9 cellular contexts compared by ENCODE assay signal in genomic region chr10:64733980-64734379, GRCh38.
DNase-seq lines count a peak whose midpoint lies in the region; ATAC-seq and TF ChIP-seq lines count a peak whose summit lies in the region.
"Had no signal": no experiment of that assay in that cellular context is flagged by ENCODE, and none has a peak within 500 bp of the region (broad histone marks: within the 10 kb centered on the region; RNA-seq: fewer than 3 reads in every experiment).

No MANE protein-coding gene starts in this region.

- TF ChIP-seq POLR2A in prostate gland (IDR thresholded peaks at IDR 0.05), result no peak

- H3K4me1 ChIP-seq in prostate gland (replicated peaks), result no peaks in the 10 kb centered on the region

- H3K9me3 ChIP-seq in prostate gland, result no peaks in the 10 kb centered on the region

- in situ Hi-C loops in SK-MEL-5 (cut with HindIII; ENCODE audit: low pct_unique_long_range_greater_than_20kb, low sequenced_read_pairs), result no loop called here

- no peaks in the 10 kb centered on the region for H3K36me3 ChIP-seq in prostate gland

- no peak for TF ChIP-seq CTCF in prostate gland (IDR thresholded peaks at IDR 0.05)

- H3K27me3 ChIP-seq in prostate gland (replicated peaks; ENCODE audit: insufficient read depth), result no peaks in the 10 kb centered on the region

- peak; percentile 9 for DNase-seq in D341Med (ENCODE audit: low spot score)
- peak; percentile 37 for DNase-seq in SK-MEL-5 (ENCODE audit: low read depth, low spot score)
- DNase-seq in left colon, result peak in 1 of 2 donors; percentile 15
- no peak for DNase-seq in prostate gland (ENCODE audit: low spot score)
- DNase-seq in stimulated activated CD4-positive, alpha-beta T cell treated with anti-CD3 and anti-CD28 coated beads, Interleukin-12 subunit alpha, Interleukin-12 subunit beta, amount 100 ng/mL, for 4 hours, result no peak
- DNase-seq in HK-2 (ENCODE audit: unreplicated experiment), result no peak
- DNase-seq: T1000 had no signal

- no peak overlapping the region for H3K27ac ChIP-seq in prostate gland

- H3K4me3 ChIP-seq in prostate gland, result no peak overlapping the region

- ATAC-seq in HG03175 (IDR thresholded peaks at IDR 0.05; ENCODE audit: unreplicated experiment) (peak; percentile 42), left colon (peak; percentile 62), GM19351 (IDR thresholded peaks at IDR 0.05; ENCODE audit: unreplicated experiment) (no peak)

- intact Hi-C loops in left colon (cut with DNase I, micrococcal nuclease) (no loop called here), prostate gland (cut with DNase I) (no loop called here)

Comparison
In these comparisons a context has a peak if more than half of its experiments do, and no peak if none do; other contexts are left out.
1. DNase-seq: peak in D341Med (single experiment) and SK-MEL-5 (single experiment); none in prostate gland (single experiment), stimulated activated CD4-positive, alpha-beta T cell treated with anti-CD3 and anti-CD28 coated beads, Interleukin-12 subunit alpha, Interleukin-12 subunit beta, amount 100 ng/mL, for 4 hours (single experiment) and HK-2 (single experiment).